In the genomic region with DNA sequence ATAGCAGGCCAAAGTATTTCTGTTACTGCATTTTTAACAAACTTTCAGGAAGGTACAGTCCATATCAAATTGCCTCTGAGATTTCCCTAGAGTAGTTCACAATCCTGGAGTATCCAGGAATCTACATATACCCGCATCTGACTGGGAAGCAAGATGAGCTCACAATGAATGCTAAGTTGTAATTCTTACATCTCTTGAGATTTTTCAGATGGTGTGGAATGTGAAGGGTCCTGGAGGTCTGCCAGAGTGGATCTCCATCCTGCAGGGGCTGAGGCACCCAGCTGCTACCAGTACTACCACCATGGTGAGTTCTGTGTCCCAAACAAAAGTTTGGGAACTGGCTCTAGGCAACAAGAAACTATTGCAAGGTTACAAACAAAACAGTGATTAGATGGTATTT, we compare ENCODE assay signal across 25 cellular contexts.
"Had no signal": no experiment of that assay in that cellular context is flagged by ENCODE, and none has a peak within 500 bp of the region (broad histone marks: within the 10 kb centered on the region; RNA-seq: fewer than 3 reads in every experiment).

No MANE protein-coding gene starts in this region.

- H3K4me3 ChIP-seq: body of pancreas, lower lobe of right lung, neural progenitor cell, prostate gland, skin epidermis, suprapubic skin, transverse colon, vagina had no signal

- H3K9ac ChIP-seq: neural progenitor cell had no signal

- H3K4me1 ChIP-seq: body of pancreas, lower lobe of right lung, neural progenitor cell, prostate gland, transverse colon had no signal

- H3K36me3 ChIP-seq: lower lobe of right lung, neural progenitor cell, prostate gland, suprapubic skin, transverse colon, vagina had no signal

- H3K9me3 ChIP-seq: body of pancreas, lower lobe of right lung, prostate gland, suprapubic skin, transverse colon, vagina had no signal

- ATAC-seq: activated CD4-positive, alpha-beta T cell treated with anti-CD3 and anti-CD28 coated beads for 36 hours; activated T-helper 17 cell treated with anti-CD3 and anti-CD28 coated beads, Interleukin-2, amount 50 U/mL, for 72 hours; body of pancreas; lower lobe of right lung; right cardiac atrium; stimulated activated naive CD8-positive, alpha-beta T cell treated with anti-CD3 and anti-CD28 coated beads, Interleukin-15, amount 100 ng/mL, for 72 hours; T-cell; WTC11 had no signal

- DNase-seq: activated CD4-positive, alpha-beta memory T cell treated with anti-CD3 and anti-CD28 coated beads, Interleukin-2, amount 10 ng/mL, durations not matched to agents 7 days and 5 days; activated CD4-positive, alpha-beta T cell treated with anti-CD3 and anti-CD28 coated beads for 36 hours; activated naive CD4-positive, alpha-beta T cell treated with Interleukin-2 at 50 U/mL for 16 hours; activated naive CD8-positive, alpha-beta T cell treated with anti-CD3 and anti-CD28 coated beads, Interleukin-2, amount 10 ng/mL, durations not matched to agents 7 days and 5 days; activated T-cell treated with anti-CD3 and anti-CD28 coated beads, Interleukin-2, amount 50 U/mL, for 1 hour; amygdala; body of pancreas; cortex of kidney; glutamatergic neuron; hypothalamus; islet precursor cell; lower lobe of right lung; naive B cell; right cardiac atrium; stimulated activated CD4-positive, alpha-beta T cell treated with anti-CD3 and anti-CD28 coated beads, Interleukin-4, amount 100 ng/mL, for 1 hour; stimulated activated naive CD8-positive, alpha-beta T cell treated with anti-CD3 and anti-CD28 coated beads, Interleukin-15, amount 100 ng/mL, for 72 hours; T-cell; transverse colon had no signal

- H3K27ac ChIP-seq: body of pancreas, lower lobe of right lung, neural progenitor cell, prostate gland, skin epidermis, suprapubic skin, transverse colon, vagina had no signal

- H2AFZ ChIP-seq: neural progenitor cell had no signal

- H3K27me3 ChIP-seq: body of pancreas, neural progenitor cell, suprapubic skin, transverse colon, vagina had no signal

- H3K4me2 ChIP-seq: neural progenitor cell had no signal
